In the genomic region with DNA sequence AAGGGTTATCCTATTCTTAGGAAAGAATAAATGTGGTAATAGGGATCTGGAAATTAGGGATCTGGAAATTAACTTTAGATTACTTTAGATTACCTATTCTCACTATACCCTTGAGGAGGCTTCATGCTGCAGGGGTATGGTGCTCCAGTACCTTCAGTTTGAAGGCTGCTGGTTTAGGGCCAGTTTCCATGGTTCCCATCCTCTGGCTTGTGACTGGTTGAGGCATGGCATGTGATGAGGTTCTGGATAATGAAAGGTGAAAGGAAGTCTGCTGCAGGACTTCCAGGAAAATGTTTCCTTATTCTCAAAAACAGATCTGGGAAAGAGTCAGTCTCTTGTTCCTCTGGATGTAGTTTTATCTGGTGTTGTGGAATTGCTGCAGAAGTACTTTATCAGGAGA, we compare ENCODE assay signal across 1 cellular context.
A peak's percentile ranks its signal among the peaks of the same experiment; 100 is the strongest.
TF ChIP-seq lines count a peak whose summit lies in the region.

No MANE protein-coding gene starts in this region.

TF ChIP-seq in WTC11, 78 proteins besides CTCF, POLR2A, EP300 and RAD21 (continued from another document):
- TF ChIP-seq, protein P1, sequence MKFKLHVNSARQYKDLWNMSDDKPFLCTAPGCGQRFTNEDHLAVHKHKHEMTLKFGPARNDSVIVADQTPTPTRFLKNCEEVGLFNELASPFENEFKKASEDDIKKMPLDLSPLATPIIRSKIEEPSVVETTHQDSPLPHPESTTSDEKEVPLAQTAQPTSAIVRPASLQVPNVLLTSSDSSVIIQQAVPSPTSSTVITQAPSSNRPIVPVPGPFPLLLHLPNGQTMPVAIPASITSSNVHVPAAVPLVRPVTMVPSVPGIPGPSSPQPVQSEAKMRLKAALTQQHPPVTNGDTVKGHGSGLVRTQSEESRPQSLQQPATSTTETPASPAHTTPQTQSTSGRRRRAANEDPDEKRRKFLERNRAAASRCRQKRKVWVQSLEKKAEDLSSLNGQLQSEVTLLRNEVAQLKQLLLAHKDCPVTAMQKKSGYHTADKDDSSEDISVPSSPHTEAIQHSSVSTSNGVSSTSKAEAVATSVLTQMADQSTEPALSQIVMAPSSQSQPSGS (CRISPR knock-in tag; IDR thresholded peaks at IDR 0.05; ENCODE audit: borderline replicate concordance, low read depth) = no peak
- TF ChIP-seq MXD4 (CRISPR knock-in tag; IDR thresholded peaks at IDR 0.05; ENCODE audit: borderline replicate concordance) (no peak), JAZF1 (CRISPR knock-in tag; IDR thresholded peaks at IDR 0.05) (no peak), ELF4 (CRISPR knock-in tag; IDR thresholded peaks at IDR 0.05; ENCODE audit: low read depth) (no peak), FOXK1 (CRISPR knock-in tag; IDR thresholded peaks at IDR 0.05) (no peak), NFYB (CRISPR knock-in tag; conservative IDR thresholded peaks at IDR 0.05; ENCODE audit: low read depth) (peak; percentile 57; the same call in 1 of the 2 replicates), FOXP1 (CRISPR knock-in tag; IDR thresholded peaks at IDR 0.05; ENCODE audit: borderline replicate concordance) (no peak)
- TF ChIP-seq, protein P2, sequence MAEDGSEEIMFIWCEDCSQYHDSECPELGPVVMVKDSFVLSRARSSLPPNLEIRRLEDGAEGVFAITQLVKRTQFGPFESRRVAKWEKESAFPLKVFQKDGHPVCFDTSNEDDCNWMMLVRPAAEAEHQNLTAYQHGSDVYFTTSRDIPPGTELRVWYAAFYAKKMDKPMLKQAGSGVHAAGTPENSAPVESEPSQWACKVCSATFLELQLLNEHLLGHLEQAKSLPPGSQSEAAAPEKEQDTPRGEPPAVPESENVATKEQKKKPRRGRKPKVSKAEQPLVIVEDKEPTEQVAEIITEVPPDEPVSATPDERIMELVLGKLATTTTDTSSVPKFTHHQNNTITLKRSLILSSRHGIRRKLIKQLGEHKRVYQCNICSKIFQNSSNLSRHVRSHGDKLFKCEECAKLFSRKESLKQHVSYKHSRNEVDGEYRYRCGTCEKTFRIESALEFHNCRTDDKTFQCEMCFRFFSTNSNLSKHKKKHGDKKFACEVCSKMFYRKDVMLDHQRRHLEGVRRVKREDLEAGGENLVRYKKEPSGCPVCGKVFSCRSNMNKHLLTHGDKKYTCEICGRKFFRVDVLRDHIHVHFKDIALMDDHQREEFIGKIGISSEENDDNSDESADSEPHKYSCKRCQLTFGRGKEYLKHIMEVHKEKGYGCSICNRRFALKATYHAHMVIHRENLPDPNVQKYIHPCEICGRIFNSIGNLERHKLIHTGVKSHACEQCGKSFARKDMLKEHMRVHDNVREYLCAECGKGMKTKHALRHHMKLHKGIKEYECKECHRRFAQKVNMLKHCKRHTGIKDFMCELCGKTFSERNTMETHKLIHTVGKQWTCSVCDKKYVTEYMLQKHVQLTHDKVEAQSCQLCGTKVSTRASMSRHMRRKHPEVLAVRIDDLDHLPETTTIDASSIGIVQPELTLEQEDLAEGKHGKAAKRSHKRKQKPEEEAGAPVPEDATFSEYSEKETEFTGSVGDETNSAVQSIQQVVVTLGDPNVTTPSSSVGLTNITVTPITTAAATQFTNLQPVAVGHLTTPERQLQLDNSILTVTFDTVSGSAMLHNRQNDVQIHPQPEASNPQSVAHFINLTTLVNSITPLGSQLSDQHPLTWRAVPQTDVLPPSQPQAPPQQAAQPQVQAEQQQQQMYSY (CRISPR knock-in tag; IDR thresholded peaks at IDR 0.05) = no peak
- TF ChIP-seq, protein P3, sequence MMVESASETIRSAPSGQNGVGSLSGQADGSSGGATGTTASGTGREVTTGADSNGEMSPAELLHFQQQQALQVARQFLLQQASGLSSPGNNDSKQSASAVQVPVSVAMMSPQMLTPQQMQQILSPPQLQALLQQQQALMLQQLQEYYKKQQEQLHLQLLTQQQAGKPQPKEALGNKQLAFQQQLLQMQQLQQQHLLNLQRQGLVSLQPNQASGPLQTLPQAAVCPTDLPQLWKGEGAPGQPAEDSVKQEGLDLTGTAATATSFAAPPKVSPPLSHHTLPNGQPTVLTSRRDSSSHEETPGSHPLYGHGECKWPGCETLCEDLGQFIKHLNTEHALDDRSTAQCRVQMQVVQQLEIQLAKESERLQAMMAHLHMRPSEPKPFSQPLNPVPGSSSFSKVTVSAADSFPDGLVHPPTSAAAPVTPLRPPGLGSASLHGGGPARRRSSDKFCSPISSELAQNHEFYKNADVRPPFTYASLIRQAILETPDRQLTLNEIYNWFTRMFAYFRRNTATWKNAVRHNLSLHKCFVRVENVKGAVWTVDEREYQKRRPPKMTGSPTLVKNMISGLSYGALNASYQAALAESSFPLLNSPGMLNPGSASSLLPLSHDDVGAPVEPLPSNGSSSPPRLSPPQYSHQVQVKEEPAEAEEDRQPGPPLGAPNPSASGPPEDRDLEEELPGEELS (CRISPR knock-in tag; IDR thresholded peaks at IDR 0.05) = no peak
- TF ChIP-seq, protein P4, sequence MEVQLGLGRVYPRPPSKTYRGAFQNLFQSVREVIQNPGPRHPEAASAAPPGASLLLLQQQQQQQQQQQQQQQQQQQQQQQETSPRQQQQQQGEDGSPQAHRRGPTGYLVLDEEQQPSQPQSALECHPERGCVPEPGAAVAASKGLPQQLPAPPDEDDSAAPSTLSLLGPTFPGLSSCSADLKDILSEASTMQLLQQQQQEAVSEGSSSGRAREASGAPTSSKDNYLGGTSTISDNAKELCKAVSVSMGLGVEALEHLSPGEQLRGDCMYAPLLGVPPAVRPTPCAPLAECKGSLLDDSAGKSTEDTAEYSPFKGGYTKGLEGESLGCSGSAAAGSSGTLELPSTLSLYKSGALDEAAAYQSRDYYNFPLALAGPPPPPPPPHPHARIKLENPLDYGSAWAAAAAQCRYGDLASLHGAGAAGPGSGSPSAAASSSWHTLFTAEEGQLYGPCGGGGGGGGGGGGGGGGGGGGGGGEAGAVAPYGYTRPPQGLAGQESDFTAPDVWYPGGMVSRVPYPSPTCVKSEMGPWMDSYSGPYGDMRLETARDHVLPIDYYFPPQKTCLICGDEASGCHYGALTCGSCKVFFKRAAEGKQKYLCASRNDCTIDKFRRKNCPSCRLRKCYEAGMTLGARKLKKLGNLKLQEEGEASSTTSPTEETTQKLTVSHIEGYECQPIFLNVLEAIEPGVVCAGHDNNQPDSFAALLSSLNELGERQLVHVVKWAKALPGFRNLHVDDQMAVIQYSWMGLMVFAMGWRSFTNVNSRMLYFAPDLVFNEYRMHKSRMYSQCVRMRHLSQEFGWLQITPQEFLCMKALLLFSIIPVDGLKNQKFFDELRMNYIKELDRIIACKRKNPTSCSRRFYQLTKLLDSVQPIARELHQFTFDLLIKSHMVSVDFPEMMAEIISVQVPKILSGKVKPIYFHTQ (CRISPR knock-in tag; IDR thresholded peaks at IDR 0.05) = no peak
- TF ChIP-seq, protein P5, sequence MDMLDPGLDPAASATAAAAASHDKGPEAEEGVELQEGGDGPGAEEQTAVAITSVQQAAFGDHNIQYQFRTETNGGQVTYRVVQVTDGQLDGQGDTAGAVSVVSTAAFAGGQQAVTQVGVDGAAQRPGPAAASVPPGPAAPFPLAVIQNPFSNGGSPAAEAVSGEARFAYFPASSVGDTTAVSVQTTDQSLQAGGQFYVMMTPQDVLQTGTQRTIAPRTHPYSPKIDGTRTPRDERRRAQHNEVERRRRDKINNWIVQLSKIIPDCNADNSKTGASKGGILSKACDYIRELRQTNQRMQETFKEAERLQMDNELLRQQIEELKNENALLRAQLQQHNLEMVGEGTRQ (CRISPR knock-in tag; IDR thresholded peaks at IDR 0.05) = 0 out of 2 replicates have a peak, but pooled peaks have one; percentile 29
- TF ChIP-seq, protein P6, sequence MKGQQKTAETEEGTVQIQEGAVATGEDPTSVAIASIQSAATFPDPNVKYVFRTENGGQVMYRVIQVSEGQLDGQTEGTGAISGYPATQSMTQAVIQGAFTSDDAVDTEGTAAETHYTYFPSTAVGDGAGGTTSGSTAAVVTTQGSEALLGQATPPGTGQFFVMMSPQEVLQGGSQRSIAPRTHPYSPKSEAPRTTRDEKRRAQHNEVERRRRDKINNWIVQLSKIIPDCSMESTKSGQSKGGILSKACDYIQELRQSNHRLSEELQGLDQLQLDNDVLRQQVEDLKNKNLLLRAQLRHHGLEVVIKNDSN (CRISPR knock-in tag; IDR thresholded peaks at IDR 0.05) = peak; percentile 25; the same call in 1 of the 2 replicates
- TF ChIP-seq, protein P7, sequence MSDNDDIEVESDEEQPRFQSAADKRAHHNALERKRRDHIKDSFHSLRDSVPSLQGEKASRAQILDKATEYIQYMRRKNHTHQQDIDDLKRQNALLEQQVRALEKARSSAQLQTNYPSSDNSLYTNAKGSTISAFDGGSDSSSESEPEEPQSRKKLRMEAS (CRISPR knock-in tag; IDR thresholded peaks at IDR 0.05) = no peak
TF ChIP-seq in WTC11: peak in this region for 3.
